In the genomic region with DNA sequence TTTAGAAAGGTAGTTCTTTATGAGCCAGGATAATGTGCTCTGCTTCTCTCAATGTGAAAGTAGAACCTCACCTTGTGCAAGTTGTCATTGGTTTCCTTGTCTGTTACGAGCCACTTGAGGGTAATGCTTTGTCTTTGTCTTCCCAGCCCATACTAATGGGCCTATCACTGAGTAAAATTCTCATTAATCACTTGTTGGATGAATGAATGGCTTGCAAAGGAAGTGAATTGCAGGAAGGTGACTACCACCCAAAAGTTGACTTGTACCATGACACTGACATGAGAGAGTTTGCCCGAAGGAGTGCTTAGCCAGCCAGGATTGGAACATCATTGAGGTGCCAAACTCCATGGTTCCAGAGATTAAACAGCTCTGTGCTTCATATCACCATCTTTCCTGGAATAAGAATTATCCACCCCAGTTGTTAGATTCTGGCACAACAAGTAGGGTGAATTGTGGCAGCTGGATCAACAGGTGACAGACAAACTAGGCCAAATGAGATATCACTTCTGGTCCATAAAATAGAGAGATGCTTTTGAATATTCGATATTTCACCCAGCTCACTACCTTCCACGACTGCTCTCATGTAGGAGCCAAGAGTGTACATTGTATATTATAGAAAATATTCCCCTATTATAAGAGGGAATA, we compare ENCODE assay signal across 14 cellular contexts. TPM values are rescaled to one million over a fixed set of nuclear protein-coding genes. Genes with fewer than 3 reads are reported as not detected.
A peak's percentile ranks its signal among the peaks of the same experiment; 100 is the strongest.
DNase-seq lines count a peak whose midpoint lies in the region; ATAC-seq and TF ChIP-seq lines count a peak whose summit lies in the region.
"Had no signal": no experiment of that assay in that cellular context is flagged by ENCODE, and none has a peak within 500 bp of the region (broad histone marks: within the 10 kb centered on the region; RNA-seq: fewer than 3 reads in every experiment).

No MANE protein-coding gene starts in this region.

- H3K4me3 ChIP-seq in heart right ventricle: no peak overlapping the region
- H3K4me3 ChIP-seq in mammary epithelial cell (replicated peaks in 1 of 3; ENCODE audit: insufficient read depth in 1 of 3, low read depth in 2 of 3, low read length in 3 of 3): no peak overlapping the region
- H3K4me3 ChIP-seq in upper lobe of left lung: no peak overlapping the region

- no peak for TF ChIP-seq CTCF in heart right ventricle (IDR thresholded peaks at IDR 0.05)
- no peak for TF ChIP-seq CTCF in mammary epithelial cell (conservative IDR thresholded peaks at IDR 0.05 in 1 of 2, IDR thresholded peaks at IDR 0.05 in 1 of 2; ENCODE audit: extremely low read depth in 1 of 2, insufficient read depth in 1 of 2, low read depth in 1 of 2, low read length in 2 of 2)
- TF ChIP-seq CTCF in upper lobe of left lung (IDR thresholded peaks at IDR 0.05): no peak

- in situ Hi-C loops in mammary epithelial cell (cut with MboI; ENCODE audit: low sequenced_read_pairs in 2 of 2): loop anchor here in 1 of 2 donors (10.0 kb wide), 1 partner anchor 99 kb away; no protein-coding TSS in a partner anchor

- 82 to 84% methylated on average over 4 of the region's 4 CpGs for WGBS in heart right ventricle, 2 donors
- 62% methylated on average over 4 of the region's 4 CpGs for whole genome bisulfite sequencing in mammary epithelial cell (ENCODE audit: low coverage, missing lambda C conversion rate)
- WGBS in upper lobe of left lung, 2 donors: 77 to 88% methylated on average over 4 of the region's 4 CpGs

- TF ChIP-seq POLR2A in upper lobe of left lung (IDR thresholded peaks at IDR 0.05): no peak

- H3K9ac ChIP-seq in mammary epithelial cell (ENCODE audit: insufficient read depth, low read length): peak overlapping the region; percentile 66

- dilution Hi-C loops in mammary epithelial cell (cut with HindIII; ENCODE audit: low sequenced_read_pairs): loop anchor here (5.0 kb wide), 1 partner anchor 154 kb away; no protein-coding TSS in a partner anchor

- peak overlapping the region; percentile 82 to 91 (median 86) for H3K27ac ChIP-seq in heart right ventricle
- peak overlapping the region; percentile 97 for H3K27ac ChIP-seq in mammary epithelial cell (ENCODE audit: insufficient read depth, low read depth, low read length)
- H3K27ac ChIP-seq in upper lobe of left lung: peak overlapping the region; percentile 70 to 89 (median 84)

- H3K4me1 ChIP-seq in heart right ventricle: peaks cover 43 to 98% (median 94%) of the 10 kb centered on the region in 9 donors
- peaks cover 65% of the 10 kb centered on the region for H3K4me1 ChIP-seq in mammary epithelial cell (ENCODE audit: insufficient read depth, low read length)
- peaks cover 37 to 82% (median 69%) of the 10 kb centered on the region in 4 donors for H3K4me1 ChIP-seq in upper lobe of left lung

- ATAC-seq in heart right ventricle (no peak), left ventricle myocardium superior (no peak), upper lobe of left lung (ENCODE audit: low FRiP score in 2 of 2) (no peak), GM18868 (IDR thresholded peaks at IDR 0.05; ENCODE audit: unreplicated experiment) (no peak), GM21825 (IDR thresholded peaks at IDR 0.05; ENCODE audit: unreplicated experiment) (no peak)
- ATAC-seq: activated T-helper 17 cell treated with anti-CD3 and anti-CD28 coated beads, Interleukin-2, amount 50 U/mL, for 72 hours; stimulated activated effector memory CD8-positive, alpha-beta T cell treated with anti-CD3 and anti-CD28 coated beads, Interleukin-12 subunit alpha, Interleukin-12 subunit beta, amount 100 ng/mL, for 72 hours had no signal

- no peak for DNase-seq in heart right ventricle
- no peak for DNase-seq in left ventricle myocardium superior
- peak; percentile 48 for DNase-seq in mammary epithelial cell
- peak; percentile 45 for DNase-seq in myocyte (ENCODE audit: low read depth)
- no peak for DNase-seq in upper lobe of left lung
- DNase-seq in stimulated activated CD4-positive, alpha-beta T cell treated with anti-CD3 and anti-CD28 coated beads, Interleukin-1b, Interleukin-23, amount 100 ng/mL, for 48 hours: no peak
- DNase-seq: activated CD4-positive, alpha-beta memory T cell treated with anti-CD3 and anti-CD28 coated beads, Interleukin-2, amount 10 ng/mL, durations not matched to agents 7 days and 5 days; COR-L47; NCI-H446 treated with DMSO at 0.1 percent for 48 hours; stimulated activated CD4-positive, alpha-beta T cell treated with anti-CD3 and anti-CD28 coated beads, Interleukin-4, amount 100 ng/mL, for 4 hours had no signal

- BruUV-seq in mammary epithelial cell (replicated peaks; lab: Mats Ljungman, UMichigan): TSS peak; percentile 1

- H3K9me3 ChIP-seq in heart right ventricle (no peaks in the 10 kb centered on the region), mammary epithelial cell (replicated peaks; ENCODE audit: insufficient read depth, low read length) (no peaks in the 10 kb centered on the region), upper lobe of left lung (no peaks in the 10 kb centered on the region)

- H2AFZ ChIP-seq in mammary epithelial cell (ENCODE audit: low read depth, low read length): peak overlapping the region; percentile 12

- H3K79me2 ChIP-seq in mammary epithelial cell (ENCODE audit: insufficient read depth, low read length): no peaks in the 10 kb centered on the region

- no peaks in the 10 kb centered on the region for H4K20me1 ChIP-seq in mammary epithelial cell (ENCODE audit: insufficient read depth, low read length)

- intact Hi-C loops in heart right ventricle (cut with DNase I): loop anchor here in 3 of 10 donors (5.0 to 10.0 kb wide), 2 partner anchors 99 to 149 kb away; partner anchors contain the start of gene RAPH1 (in 1 of the 3)
- intact Hi-C loops in left ventricle myocardium superior (cut with micrococcal nuclease): no loop called here
- intact Hi-C loops in mammary epithelial cell (cut with micrococcal nuclease): loop anchor here (1.0 to 2.0 kb wide), 3 partner anchors 29 to 129 kb away; no protein-coding TSS in a partner anchor

- peak overlapping the region; percentile 64 for H3K4me2 ChIP-seq in mammary epithelial cell (ENCODE audit: insufficient read depth, low read depth, low read length)

- no peak for TF ChIP-seq EP300 in upper lobe of left lung (IDR thresholded peaks at IDR 0.05)

- H3K36me3 ChIP-seq in heart right ventricle: no peaks in the 10 kb centered on the region
- no peaks in the 10 kb centered on the region for H3K36me3 ChIP-seq in mammary epithelial cell (ENCODE audit: insufficient read depth, low read length)
- no peaks in the 10 kb centered on the region for H3K36me3 ChIP-seq in upper lobe of left lung

- CTCF ChIA-PET in mammary epithelial cell (lab: Charles Lee; ENCODE audit: low non-redundant PET): no interaction called here

- H3K27me3 ChIP-seq in heart right ventricle (no peaks in the 10 kb centered on the region), mammary epithelial cell (ENCODE audit: insufficient read depth, low read length) (no peaks in the 10 kb centered on the region), upper lobe of left lung (no peaks in the 10 kb centered on the region)

RNA-seq across cellular contexts. Expression of gene CD28, which starts 20.5 kb away (rescaled TPM):
- total RNA-seq in heart right ventricle: 1 to 10 TPM in 3 of 10 donors, under 1 TPM in 7; 0.36 to 5.3 (median 0.75) TPM
- under 1 TPM; 0.10 to 0.15 TPM for polyA plus RNA-seq in heart right ventricle
- 0.92 TPM for total RNA-seq in left ventricle myocardium superior
- not detected for total RNA-seq in mammary epithelial cell
- not detected for polyA plus RNA-seq in mammary epithelial cell
- polyA minus RNA-seq in mammary epithelial cell: not detected
- 0.45 and 0.57 TPM in 2 replicates for total RNA-seq in myocyte
- 0.38 TPM for polyA plus RNA-seq in myocyte (2012)
- total RNA-seq in upper lobe of left lung: 1 to 10 TPM in 4 of 6 donors, under 1 TPM in 2; under 0.01 to 3.3 (median 1.4) TPM

Comparison
In these comparisons a context has a peak if more than half of its experiments do, and no peak if none do; other contexts are left out.
1. DNase-seq: peak in mammary epithelial cell (single experiment) and myocyte (single experiment); none in heart right ventricle (0 of 2), left ventricle myocardium superior (single experiment), upper lobe of left lung (0 of 2) and stimulated activated CD4-positive, alpha-beta T cell treated with anti-CD3 and anti-CD28 coated beads, Interleukin-1b, Interleukin-23, amount 100 ng/mL, for 48 hours (single experiment).
2. Peak in every context shown above with its lines, with median percentiles within 50 percentile points of each other: H3K27ac ChIP-seq.